12 cellular contexts compared by ENCODE assay signal in genomic region chr18:10579079-10579867, GRCh38. TPM values are rescaled to one million over a fixed set of nuclear protein-coding genes. Genes with fewer than 3 reads are reported as not detected.
DNase-seq lines count a peak whose midpoint lies in the region; ATAC-seq and TF ChIP-seq lines count a peak whose summit lies in the region.
"Had no signal": no experiment of that assay in that cellular context is flagged by ENCODE, and none has a peak within 500 bp of the region (broad histone marks: within the 10 kb centered on the region; RNA-seq: fewer than 3 reads in every experiment).

No MANE protein-coding gene starts in this region.

- H3K9me3 ChIP-seq in SJSA1 (replicated peaks) (no peaks in the 10 kb centered on the region), thymus (ENCODE audit: control insufficient read depth) (no peaks in the 10 kb centered on the region)
- H3K9me3 ChIP-seq: colonic mucosa had no signal

- 91% methylated on average over 12 of the region's 12 CpGs for WGBS in thymus

- H3K27me3 ChIP-seq in SJSA1 (replicated peaks) = no peaks in the 10 kb centered on the region
- no peaks in the 10 kb centered on the region for H3K27me3 ChIP-seq in thymus (ENCODE audit: control insufficient read depth, insufficient read depth)
- H3K27me3 ChIP-seq: colonic mucosa, hepatocyte had no signal

- DNase-seq in GM03348 (ENCODE audit: low spot score) (peak; percentile 70), SJSA1 (ENCODE audit: low read depth in 1 of 2, low spot score in 2 of 2) (peak in 1 of 2 experiments; percentile 64), fibroblast of pulmonary artery (ENCODE audit: low read depth) (peak; percentile 47), NCI-H526 (lab: John Stamatoyannopoulos, UW) (no peak), NCI-H2081 (lab: John Stamatoyannopoulos, UW) (no peak)
- DNase-seq: activated T-cell treated with anti-CD3 and anti-CD28 coated beads, Interleukin-2, amount 50 U/mL, for 72 hours; colonic mucosa; COR-L47 had no signal

- TF ChIP-seq CTCF in fibroblast of pulmonary artery (IDR thresholded peaks at IDR 0.05; ENCODE audit: low read length, missing control alignments) = no peak

- no peak for ATAC-seq in HG03439 (IDR thresholded peaks at IDR 0.05; ENCODE audit: unreplicated experiment)
- ATAC-seq: activated T-cell treated with anti-CD3 and anti-CD28 coated beads, Interleukin-2, amount 50 U/mL, for 72 hours had no signal

- H3K4me3 ChIP-seq in SJSA1 (no peak overlapping the region), fibroblast of pulmonary artery (replicated peaks; ENCODE audit: low read depth, low read length) (no peak overlapping the region), thymus (ENCODE audit: low read length) (no peak overlapping the region)
- H3K4me3 ChIP-seq: colonic mucosa, hepatocyte had no signal

- H3K36me3 ChIP-seq in SJSA1 = no peaks in the 10 kb centered on the region
- H3K36me3 ChIP-seq in thymus (ENCODE audit: control insufficient read depth, insufficient read depth) = no peaks in the 10 kb centered on the region
- H3K36me3 ChIP-seq: colonic mucosa had no signal

- H3K4me1 ChIP-seq in SJSA1 (replicated peaks) (peaks cover 29% of the 10 kb centered on the region), thymus (ENCODE audit: control insufficient read depth, insufficient read depth, low read length) (no peaks in the 10 kb centered on the region)
- H3K4me1 ChIP-seq: colonic mucosa had no signal

- H3K27ac ChIP-seq in SJSA1 = peak overlapping the region; percentile 54
- peak overlapping the region; percentile 70 for H3K27ac ChIP-seq in thymus (ENCODE audit: low read depth)
- H3K27ac ChIP-seq: colonic mucosa, epithelial cell of prostate, hepatocyte had no signal

RNA-seq across cellular contexts. Expression of gene NAPG, which starts 53.4 kb away (rescaled TPM):
- total RNA-seq in SJSA1 (2014; rRNA removed; shearing (Covaris generic)) = 56.7 and 62.4 TPM in 2 replicates
- polyA plus RNA-seq in thymus = 18.9 TPM

Comparison
In these comparisons a context has a peak if more than half of its experiments do, and no peak if none do; other contexts are left out.
1. DNase-seq: peak in GM03348 (single experiment) and fibroblast of pulmonary artery (single experiment); none in NCI-H526 (0 of 2) and NCI-H2081 (0 of 2).